Comparison of ENCODE assay signal across 16 cellular contexts in genomic region chr18:49406863-49407262, GRCh38. TPM values are rescaled to one million over a fixed set of nuclear protein-coding genes. Genes with fewer than 3 reads are reported as not detected.
DNase-seq lines count a peak whose midpoint lies in the region; ATAC-seq, FAIRE-seq and TF ChIP-seq lines count a peak whose summit lies in the region.
"Had no signal": no experiment of that assay in that cellular context is flagged by ENCODE, and none has a peak within 500 bp of the region (broad histone marks: within the 10 kb centered on the region; RNA-seq: fewer than 3 reads in every experiment).

No MANE protein-coding gene starts in this region.

- H4K5ac ChIP-seq in IMR-90 (ENCODE audit: low read depth, low read length), result no peak overlapping the region

- no peak overlapping the region for H3K14ac ChIP-seq in IMR-90 (replicated peaks; ENCODE audit: low read depth, low read length)

- H2BK5ac ChIP-seq in IMR-90 (ENCODE audit: low read depth, low read length, poor library complexity, severe bottlenecking), result no peak overlapping the region

- intact Hi-C loops in IMR-90 (cut with micrococcal nuclease), result no loop called here
- intact Hi-C loops in head of caudate nucleus (cut with DNase I), result no loop called here

- H2BK15ac ChIP-seq in IMR-90 (ENCODE audit: low read depth, low read length), result no peak overlapping the region

- no peak overlapping the region for H2AFZ ChIP-seq in IMR-90 (replicated peaks; ENCODE audit: low read length, poor library complexity)

- no peak overlapping the region for H2AK5ac ChIP-seq in IMR-90 (ENCODE audit: low read depth, low read length)

- POLR2A ChIA-PET in IMR-90 (lab: Charles Lee; ENCODE audit: unreplicated experiment), result no interaction called here

- no peak overlapping the region for H3K18ac ChIP-seq in IMR-90 (ENCODE audit: low read depth, low read length)

- H4K20me1 ChIP-seq in IMR-90 (ENCODE audit: insufficient read depth, low read length), result no peaks in the 10 kb centered on the region

- ATAC-seq in IMR-90 (ENCODE audit: low read depth), result no peak

- H2AK9ac ChIP-seq in IMR-90 (replicated peaks; ENCODE audit: low read depth, low read length, poor library complexity), result no peak overlapping the region

- H3K27ac ChIP-seq in IMR-90 (ENCODE audit: insufficient read depth, low read length), result no peak overlapping the region
- H3K27ac ChIP-seq: BLaER1 treated with 17β-estradiol and CSF1 and Interleukin-3, amounts not matched to agents 10 nM and 100 nM had no signal

- peak; percentile 38 for FAIRE-seq in D721Med (lab: Jason Lieb, UNC)
- FAIRE-seq: H54 had no signal

- in situ Hi-C loops in IMR-90 (cut with MboI; ENCODE audit: low sequenced_read_pairs), result no loop called here

- H3K56ac ChIP-seq in IMR-90 (ENCODE audit: extremely low read depth, insufficient read depth, low read length), result no peak overlapping the region

- no peak for TF ChIP-seq RAD21 in IMR-90 (IDR thresholded peaks at IDR 0.05; ENCODE audit: low read length)

- H3K4me3 ChIP-seq in IMR-90 (ENCODE audit: insufficient read depth, low read depth, low read length), result no peak overlapping the region
- H3K4me3 ChIP-seq: BLaER1 treated with 17β-estradiol and CSF1 and Interleukin-3, amounts not matched to agents 10 nM and 100 nM; HAP-1 had no signal

- H3K79me1 ChIP-seq in IMR-90 (ENCODE audit: low read depth in 1 of 2, low read length in 2 of 2), result peaks cover 7% of the 10 kb centered on the region in 2 experiments; a peak in 2 of 4 replicates

- TF ChIP-seq POLR2A in IMR-90 (IDR thresholded peaks at IDR 0.05; ENCODE audit: low read depth, low read length), result no peak

- H3K4me2 ChIP-seq in IMR-90 (ENCODE audit: low read depth, low read length), result no peak overlapping the region
- H3K4me2 ChIP-seq: BLaER1 treated with 17β-estradiol and CSF1 and Interleukin-3, amounts not matched to agents 10 nM and 100 nM had no signal

- no peaks in the 10 kb centered on the region for H3K9me1 ChIP-seq in IMR-90 (ENCODE audit: insufficient read depth, low read length)

- no peak overlapping the region for H4K8ac ChIP-seq in IMR-90 (ENCODE audit: low read depth in 2 of 2, low read length in 2 of 2)

- CTCF ChIA-PET in IMR-90 (lab: Yijun Ruan, JAX), result no interaction called here

- H2BK20ac ChIP-seq in IMR-90 (ENCODE audit: low read depth, low read length), result no peak overlapping the region

- no peak overlapping the region for H4K91ac ChIP-seq in IMR-90 (ENCODE audit: insufficient read depth, low read depth, low read length)

- no peaks in the 10 kb centered on the region for H3K27me3 ChIP-seq in IMR-90 (ENCODE audit: control insufficient read depth, insufficient read depth, low read length)
- H3K27me3 ChIP-seq: BE2C; BLaER1 treated with 17β-estradiol and CSF1 and Interleukin-3, amounts not matched to agents 10 nM and 100 nM had no signal

- DNase-seq in D721Med (ENCODE audit: insufficient read length, low spot score) (no peak), IMR-90 (no peak), fibroblast of peridontal ligament (ENCODE audit: extremely low read depth) (peak; percentile 6), head of caudate nucleus (no peak), NCI-H2107 (lab: John Stamatoyannopoulos, UW) (no peak), Ammon's horn (ENCODE audit: low spot score) (no peak)
- DNase-seq: BE2C; CD4-positive, alpha-beta T cell; CD8-positive, alpha-beta memory T cell; DMS53; DMS79 treated with DMSO at 0.1 percent for 48 hours; GF-D8; GOT3 had no signal

- no CpG with 5 or more reads among the region's 1 CpG for WGBS in IMR-90 (ENCODE audit: extremely low coverage in 2 of 2, insufficient read length in 1 of 2), 2 experiments

- H3K23ac ChIP-seq in IMR-90 (ENCODE audit: low read depth, low read length), result no peak overlapping the region

- H2BK120ac ChIP-seq in IMR-90 (ENCODE audit: low read depth, low read length), result no peak overlapping the region

- no TSS peak for BruUV-seq in IMR-90 (replicated peaks; lab: Mats Ljungman, UMichigan)

- no peaks in the 10 kb centered on the region; the same call in 1 of the 2 replicates for H3K36me3 ChIP-seq in IMR-90 (ENCODE audit: control insufficient read depth, insufficient read depth, low read length)
- H3K36me3 ChIP-seq: BE2C, HAP-1 had no signal

- no peak overlapping the region for H3K9ac ChIP-seq in IMR-90 (ENCODE audit: low read depth, low read length)
- H3K9ac ChIP-seq: BLaER1 treated with 17β-estradiol and CSF1 and Interleukin-3, amounts not matched to agents 10 nM and 100 nM had no signal

- H3K9me3 ChIP-seq in IMR-90 (ENCODE audit: control insufficient read depth, insufficient read depth, low read length), result no peaks in the 10 kb centered on the region
- H3K9me3 ChIP-seq: BE2C, HAP-1 had no signal

- no peak for TF ChIP-seq CTCF in D721Med (IDR thresholded peaks at IDR 0.05; ENCODE audit: insufficient read depth, missing control alignments)
- TF ChIP-seq CTCF in IMR-90 (conservative IDR thresholded peaks at IDR 0.05; ENCODE audit: low read depth, low read length), result no peak

- no peaks in the 10 kb centered on the region for H3K4me1 ChIP-seq in IMR-90 (ENCODE audit: control insufficient read depth, insufficient read depth, low read length)
- H3K4me1 ChIP-seq: BE2C, HAP-1 had no signal

- dilution Hi-C loops in IMR-90 (cut with HindIII; ENCODE audit: low sequenced_read_pairs, unreplicated experiment), result no loop called here

- no peak overlapping the region for H3K4ac ChIP-seq in IMR-90 (ENCODE audit: low read depth, low read length)

TF ChIP-seq in IMR-90, 13 proteins besides CTCF, POLR2A, EP300 and RAD21:
- TF ChIP-seq CEBPB (IDR thresholded peaks at IDR 0.05; ENCODE audit: low read depth, low read length) (peak; percentile 53), USF2 (IDR thresholded peaks at IDR 0.05; ENCODE audit: low read depth, low read length) (no peak), FOS (IDR thresholded peaks at IDR 0.05; ENCODE audit: low read depth, low read length) (no peak)
TF ChIP-seq in IMR-90: peak in this region for 1.

RNA-seq across cellular contexts. Expression of gene DYM, which starts 53.6 kb away (rescaled TPM):
- total RNA-seq in IMR-90 (2012; rRNA removed), result 19.4 and 25.3 TPM in 2 replicates
- 12.9 and 13.0 TPM in 2 replicates for polyA plus RNA-seq in IMR-90 (2012; rRNA removed)
- polyA plus RNA-seq in IMR-90 (2012; cell fraction: cytosol; rRNA removed), result 8.4 and 14.2 TPM in 2 replicates
- polyA plus RNA-seq in IMR-90 (2012; cell fraction: nucleus; rRNA removed; ENCODE audit: low replicate concordance), result 6.4 and 11.3 TPM in 2 replicates
